14 cellular contexts compared by ENCODE assay signal in the genomic region with DNA sequence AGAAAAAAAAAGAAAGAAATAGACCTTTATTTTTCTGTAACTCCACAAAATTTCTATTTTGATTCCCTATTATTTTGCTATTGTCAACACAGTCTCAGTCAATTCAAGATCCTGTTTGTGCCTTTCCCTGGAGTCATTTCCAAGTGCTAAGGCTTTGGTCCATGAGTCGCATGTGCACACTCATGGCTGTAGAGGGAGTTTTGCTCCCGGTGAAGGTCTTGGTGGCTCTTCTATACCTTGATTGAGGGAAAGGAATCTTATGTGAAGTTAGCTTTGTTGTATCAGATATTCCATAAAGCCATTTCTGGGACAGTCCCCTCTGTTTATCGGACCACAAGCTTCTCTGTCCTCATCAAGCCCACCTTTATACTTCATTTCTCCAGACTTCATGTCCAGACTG. TPM values are rescaled to one million over a fixed set of nuclear protein-coding genes. Genes with fewer than 3 reads are reported as not detected.
DNase-seq lines count a peak whose midpoint lies in the region; ATAC-seq and TF ChIP-seq lines count a peak whose summit lies in the region.
"Had no signal": no experiment of that assay in that cellular context is flagged by ENCODE, and none has a peak within 500 bp of the region (broad histone marks: within the 10 kb centered on the region; RNA-seq: fewer than 3 reads in every experiment).

No MANE protein-coding gene starts in this region.

- no peaks in the 10 kb centered on the region for H3K9me3 ChIP-seq in left ventricle myocardium inferior (replicated peaks)
- no peaks in the 10 kb centered on the region for H3K9me3 ChIP-seq in OCI-LY3 (ENCODE audit: insufficient read depth, low read length)
- H3K9me3 ChIP-seq: ovary had no signal

- H3K4me1 ChIP-seq in left ventricle myocardium inferior (peaks cover 13% of the 10 kb centered on the region), OCI-LY3 (ENCODE audit: low read length) (peaks cover 21% of the 10 kb centered on the region)

- H3K27ac Mint-ChIP-seq in WTC11: no peak overlapping the region
- H3K27ac Mint-ChIP-seq: dendritic cell treated with granulocyte-macrophage colony-stimulating factor and Interleukin-4, amounts not matched to agents 40 ng/mL and 50 ng/mL, for 4 days had no signal

- H3K36me3 Mint-ChIP-seq in WTC11: no peaks in the 10 kb centered on the region

- POLR2A ChIA-PET in WTC11 (lab: Charles Lee): no interaction called here

- H3K27me3 ChIP-seq in left ventricle myocardium inferior (ENCODE audit: low read depth): no peaks in the 10 kb centered on the region
- peaks cover 8% of the 10 kb centered on the region for H3K27me3 ChIP-seq in OCI-LY3 (ENCODE audit: low read depth, low read length)
- H3K27me3 ChIP-seq: ovary had no signal

- no peak overlapping the region for H3K4me3 ChIP-seq in left ventricle myocardium inferior
- H3K4me3 ChIP-seq in OCI-LY3 (ENCODE audit: low read length): no peak overlapping the region
- no peak overlapping the region for H3K4me3 ChIP-seq in fibroblast of pulmonary artery (replicated peaks; ENCODE audit: low read depth, low read length)
- H3K4me3 ChIP-seq in coronary artery: no peak overlapping the region
- H3K4me3 ChIP-seq: ovary had no signal

- H3K9me3 Mint-ChIP-seq in WTC11: no peaks in the 10 kb centered on the region; the same call in 1 of the 2 replicates
- H3K9me3 Mint-ChIP-seq: dendritic cell treated with granulocyte-macrophage colony-stimulating factor and Interleukin-4, amounts not matched to agents 40 ng/mL and 50 ng/mL, for 4 days had no signal

- ATAC-seq in left cardiac atrium (no peak), WTC11 (no peak)

- no peak overlapping the region for H3K4me3 Mint-ChIP-seq in WTC11
- H3K4me3 Mint-ChIP-seq: dendritic cell treated with granulocyte-macrophage colony-stimulating factor and Interleukin-4, amounts not matched to agents 40 ng/mL and 50 ng/mL, for 4 days had no signal

- H3K36me3 ChIP-seq in left ventricle myocardium inferior (no peaks in the 10 kb centered on the region), OCI-LY3 (replicated peaks; ENCODE audit: low read depth, low read length) (no peaks in the 10 kb centered on the region)
- H3K36me3 ChIP-seq: ovary had no signal

- CTCF ChIA-PET in WTC11 (lab: Charles Lee): no interaction called here

- H3K27me3 Mint-ChIP-seq in WTC11 (ENCODE audit: low read depth): peaks cover 19% of the 10 kb centered on the region

- H3K27ac ChIP-seq in left ventricle myocardium inferior (replicated peaks): no peak overlapping the region
- no peak overlapping the region for H3K27ac ChIP-seq in OCI-LY3 (ENCODE audit: low read length)
- no peak overlapping the region for H3K27ac ChIP-seq in coronary artery
- H3K27ac ChIP-seq: ovary had no signal

- H3K4me1 Mint-ChIP-seq in WTC11: peaks cover 6% of the 10 kb centered on the region

- H2AFZ ChIP-seq in OCI-LY3 (ENCODE audit: low read depth, low read length): no peak overlapping the region

- no peaks in the 10 kb centered on the region for H3K79me2 ChIP-seq in OCI-LY3 (ENCODE audit: low read length)

- intact Hi-C loops in left ventricle myocardium inferior (cut with micrococcal nuclease) (loop anchor here (10.0 kb wide), 1 partner anchor 128 kb away; no protein-coding TSS in a partner anchor), left cardiac atrium (cut with DNase I) (loop anchor here (5.0 to 10.0 kb wide), 4 partner anchors 126 to 368 kb away; no protein-coding TSS in a partner anchor)

- no peak overlapping the region for H3K4me2 ChIP-seq in OCI-LY3 (ENCODE audit: low read length)

- H3K9ac ChIP-seq in OCI-LY3 (ENCODE audit: low read length): no peak overlapping the region

- no peaks in the 10 kb centered on the region for H4K20me1 ChIP-seq in OCI-LY3 (ENCODE audit: insufficient read depth, low read length)

- TF ChIP-seq CTCF in left ventricle myocardium inferior (IDR thresholded peaks at IDR 0.05; ENCODE audit: borderline replicate concordance): peak; percentile 23
- TF ChIP-seq CTCF in OCI-LY3 (IDR thresholded peaks at IDR 0.05; ENCODE audit: low read depth, low read length): peak; percentile 12; the same call in 1 of the 2 replicates
- peak; percentile 57 for TF ChIP-seq CTCF in fibroblast of pulmonary artery (IDR thresholded peaks at IDR 0.05; ENCODE audit: low read length, missing control alignments)
- no peak for TF ChIP-seq CTCF in WTC11 (IDR thresholded peaks at IDR 0.05)
- no peak for TF ChIP-seq CTCF in coronary artery (IDR thresholded peaks at IDR 0.05)

- no peak for DNase-seq in left ventricle myocardium inferior
- DNase-seq in left cardiac atrium: no peak
- peak; percentile 58 for DNase-seq in fibroblast of pulmonary artery (ENCODE audit: low read depth)
- no peak for DNase-seq in NCI-H1436 treated with DMSO at 0.1 percent for 48 hours (lab: John Stamatoyannopoulos, UW)
- no peak for DNase-seq in activated T-cell treated with anti-CD3 and anti-CD28 coated beads, Interleukin-2, amount 50 U/mL, for 48 hours
- no peak for DNase-seq in WTC11 (ENCODE audit: low spot score)
- no peak for DNase-seq in coronary artery (ENCODE audit: low spot score)
- DNase-seq: activated T-cell treated with anti-CD3 and anti-CD28 coated beads, Interleukin-2, amount 50 U/mL, for 1 hour; DMS79 treated with DMSO at 0.1 percent for 48 hours; NCI-H146; ovary; T-helper 1 cell had no signal

TF ChIP-seq in WTC11, 78 proteins besides CTCF, POLR2A, EP300 and RAD21 (continues in another document):
- no peak for TF ChIP-seq ZNF671 (CRISPR knock-in tag; IDR thresholded peaks at IDR 0.05)
- no peak for TF ChIP-seq E2F5 (CRISPR knock-in tag; IDR thresholded peaks at IDR 0.05)
- TF ChIP-seq RELA (CRISPR knock-in tag; IDR thresholded peaks at IDR 0.05; ENCODE audit: borderline replicate concordance): no peak
- no peak for TF ChIP-seq NR2C2 (CRISPR knock-in tag; IDR thresholded peaks at IDR 0.05)
- TF ChIP-seq TEAD4 (CRISPR knock-in tag; IDR thresholded peaks at IDR 0.05): no peak
- TF ChIP-seq MLX (CRISPR knock-in tag; IDR thresholded peaks at IDR 0.05): no peak
- no peak for TF ChIP-seq ZMAT4 (CRISPR knock-in tag; IDR thresholded peaks at IDR 0.05)
- TF ChIP-seq NFE2L1 (CRISPR knock-in tag; IDR thresholded peaks at IDR 0.05): no peak
- TF ChIP-seq ZNF219 (CRISPR knock-in tag; IDR thresholded peaks at IDR 0.05; ENCODE audit: borderline replicate concordance): no peak
- TF ChIP-seq SP1 (CRISPR knock-in tag; conservative IDR thresholded peaks at IDR 0.05): no peak
- TF ChIP-seq KAT7 (CRISPR knock-in tag; IDR thresholded peaks at IDR 0.05; ENCODE audit: borderline replicate concordance): no peak
- TF ChIP-seq ZBTB43 (CRISPR knock-in tag; IDR thresholded peaks at IDR 0.05): no peak
- TF ChIP-seq ZNF138 (CRISPR knock-in tag; conservative IDR thresholded peaks at IDR 0.05): no peak

RNA-seq across cellular contexts. Expression of gene ALOX5AP, which starts 58.7 kb away (rescaled TPM):
- total RNA-seq in left ventricle myocardium inferior: 7.2 TPM
- 10 to 100 TPM; 12.8 to 26.9 TPM for total RNA-seq in left cardiac atrium
- 0.30 TPM in 1 of 3 replicates, not detected in the others for total RNA-seq in WTC11 (2021)

RNA-seq across cellular contexts. Expression of gene USPL1, which starts 59.0 kb away (rescaled TPM):
- total RNA-seq in left ventricle myocardium inferior (9.1 TPM), left cardiac atrium (10 to 100 TPM in 1 of 2 donors, 1 to 10 TPM in 1; 8.5 to 12.7 TPM), WTC11 (2021) (14.3 to 15.9 TPM (median 15.4 TPM) in 3 replicates)

Comparison
In these comparisons a context has a peak if more than half of its experiments do, and no peak if none do; other contexts are left out.
1. CTCF ChIP-seq: peak in left ventricle myocardium inferior (single experiment), OCI-LY3 (single experiment) and fibroblast of pulmonary artery (single experiment); none in WTC11 (single experiment) and coronary artery (single experiment).